ENCODE assay signal across 1 cellular context in the genomic region with DNA sequence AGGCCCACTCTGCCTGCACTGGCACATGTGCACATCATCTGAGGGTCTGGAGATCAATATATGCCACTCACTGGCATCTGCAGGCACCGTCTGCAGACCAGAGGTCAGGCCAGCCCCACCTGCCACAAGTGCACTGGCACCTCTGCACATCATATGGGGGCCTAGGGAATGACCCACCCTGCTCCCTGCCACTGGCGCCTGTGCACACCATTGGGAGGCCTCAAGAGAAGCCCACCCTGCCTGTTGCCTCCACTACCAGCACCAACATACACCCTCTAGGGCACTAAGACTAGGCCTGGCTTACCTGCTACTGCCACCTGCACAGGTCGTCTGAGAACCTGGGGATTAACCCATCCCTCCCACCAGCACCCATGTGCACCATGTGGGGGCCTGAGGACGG.
TF ChIP-seq lines count a peak whose summit lies in the region.

No MANE protein-coding gene starts in this region.

TF ChIP-seq in A549, 52 proteins besides CTCF, POLR2A, EP300 and RAD21 (continued from another document):
- TF ChIP-seq REST (IDR thresholded peaks at IDR 0.05) (no peak), KDM5A (IDR thresholded peaks at IDR 0.05) (no peak), SREBF2 (IDR thresholded peaks at IDR 0.05) (no peak), BHLHE40 (IDR thresholded peaks at IDR 0.05; ENCODE audit: low read depth, low read length) (no peak)
TF ChIP-seq in A549: peak in this region for 0.
